In genomic region chr16:29320274-29320999, GRCh38 we compare ENCODE assay signal across 18 cellular contexts.
"Had no signal": no experiment of that assay in that cellular context is flagged by ENCODE, and none has a peak within 500 bp of the region (broad histone marks: within the 10 kb centered on the region; RNA-seq: fewer than 3 reads in every experiment).

No MANE protein-coding gene starts in this region.

- H3K36me3 ChIP-seq: thyroid gland, upper lobe of right lung had no signal

- DNase-seq: activated CD4-positive, alpha-beta memory T cell treated with anti-CD3 and anti-CD28 coated beads, Interleukin-2, amount 10 ng/mL, durations not matched to agents 7 days and 5 days; activated CD4-positive, alpha-beta T cell treated with anti-CD3 and anti-CD28 coated beads, Interleukin-2, amount 10 ng/mL, durations not matched to agents 24 days and 14 days; activated effector memory CD4-positive, alpha-beta T cell treated with Interleukin-2 at 50 U/mL for 16 hours; activated naive CD4-positive, alpha-beta T cell treated with anti-CD3 and anti-CD28 coated beads for 36 hours; activated naive CD8-positive, alpha-beta T cell treated with anti-CD3 and anti-CD28 coated beads, Interleukin-2, amount 10 ng/mL, durations not matched to agents 7 days and 5 days; activated T-cell treated with anti-CD3 and anti-CD28 coated beads, Interleukin-2, amount 50 U/mL, for 72 hours; amygdala; cortex of kidney; heart right ventricle; retina; stimulated activated CD4-positive, alpha-beta T cell treated with anti-CD3 and anti-CD28 coated beads, Interleukin-4, amount 100 ng/mL, for 1 hour; stimulated activated naive CD4-positive, alpha-beta T cell; SW 1271; T-helper 17 cell; thyroid gland; upper lobe of right lung had no signal

- H3K4me3 ChIP-seq: heart right ventricle, thyroid gland, upper lobe of right lung had no signal

- H3K9me3 ChIP-seq: heart right ventricle, thyroid gland, upper lobe of right lung had no signal

- H3K27ac ChIP-seq: upper lobe of right lung had no signal

- ATAC-seq: activated CD4-positive, CD25-positive, alpha-beta regulatory T cell treated with anti-CD3 and anti-CD28 coated beads, Interleukin-2, amount 50 U/mL, for 24 hours; activated T-cell treated with anti-CD3 and anti-CD28 coated beads, Interleukin-2, amount 50 U/mL, for 72 hours; T-helper 17 cell; upper lobe of right lung had no signal

- FAIRE-seq: keratinocyte had no signal

- H3K27me3 ChIP-seq: heart right ventricle, thyroid gland, upper lobe of right lung had no signal
